8 cellular contexts compared by ENCODE assay signal in the genomic region with DNA sequence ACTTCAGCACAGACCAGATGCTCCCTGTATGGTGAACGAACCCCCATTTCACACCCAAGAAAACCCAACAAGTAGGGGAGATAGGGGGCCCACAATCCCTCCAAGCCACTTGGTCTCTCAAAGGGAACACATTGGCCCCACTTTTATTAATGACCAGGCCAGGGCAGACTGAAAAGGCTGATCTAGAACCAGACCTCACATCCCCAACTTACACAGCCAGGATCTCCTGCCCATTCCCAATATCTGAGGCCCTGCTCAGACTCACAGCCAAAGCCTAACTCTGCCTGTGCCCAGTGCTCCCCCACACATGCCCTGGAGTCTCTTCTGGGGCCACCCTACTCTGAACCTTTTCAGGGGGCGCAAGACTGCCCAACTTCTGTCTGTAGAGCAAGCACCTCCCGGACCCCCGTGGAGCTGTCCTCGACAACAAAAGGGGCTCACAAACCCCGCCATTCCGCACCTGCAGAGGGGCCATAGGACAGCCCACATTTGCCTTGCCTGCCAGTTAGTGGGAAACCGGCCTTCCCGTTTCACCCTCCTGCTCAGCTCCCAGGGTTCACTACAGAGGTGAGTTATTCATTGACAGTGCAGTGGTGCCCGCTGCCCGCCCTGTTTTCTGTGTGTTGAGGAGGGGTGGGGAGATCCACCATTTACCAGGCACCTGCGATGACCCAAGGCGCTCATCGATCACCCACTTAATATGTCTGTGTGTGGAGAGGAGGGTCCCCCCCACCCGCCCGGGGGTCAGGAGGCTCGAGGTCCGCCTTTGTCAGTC.
DNase-seq lines count a peak whose midpoint lies in the region; ATAC-seq and TF ChIP-seq lines count a peak whose summit lies in the region.

No MANE protein-coding gene starts in this region.

- no peaks in the 10 kb centered on the region for H3K79me2 ChIP-seq in OCI-LY1 (ENCODE audit: insufficient read depth, low read length)

- TF ChIP-seq CTCF in OCI-LY1 (IDR thresholded peaks at IDR 0.05; ENCODE audit: low read length): no peak

- H2AFZ ChIP-seq in OCI-LY1 (ENCODE audit: low read length) (no peak overlapping the region), neuron (ENCODE audit: low read depth, low read length) (no peak overlapping the region)

- DNase-seq in epithelial cell of prostate (ENCODE audit: low read depth, low spot score) (no peak), GOT3 (lab: John Stamatoyannopoulos, UW) (no peak), UCSD-AML1 (lab: John Stamatoyannopoulos, UW; ENCODE audit: unreplicated experiment) (no peak)
- DNase-seq in stimulated activated CD4-positive, alpha-beta T cell treated with anti-CD3 and anti-CD28 coated beads, Interleukin-4, amount 100 ng/mL, for 24 hours: no peak

- H3K27me3 ChIP-seq in OCI-LY1 (ENCODE audit: insufficient read depth, low read length) (no peaks in the 10 kb centered on the region), neuron (ENCODE audit: insufficient read depth, low read length) (no peaks in the 10 kb centered on the region)

- H3K4me1 ChIP-seq in ES-I3 (ENCODE audit: insufficient read depth, low read length) (peaks cover 27% of the 10 kb centered on the region), OCI-LY1 (ENCODE audit: insufficient read depth, low read length, severe bottlenecking) (peaks cover 11% of the 10 kb centered on the region), neuron (ENCODE audit: insufficient read depth, low read length) (peaks cover 39% of the 10 kb centered on the region)

- H3F3A ChIP-seq in OCI-LY1 (ENCODE audit: insufficient read depth, low read length): no peaks in the 10 kb centered on the region

- H3K9me3 ChIP-seq in ES-I3 (ENCODE audit: control insufficient read depth, insufficient read depth, low read length) (no peaks in the 10 kb centered on the region), OCI-LY1 (ENCODE audit: low read length) (no peaks in the 10 kb centered on the region), neuron (ENCODE audit: low read length) (no peaks in the 10 kb centered on the region)

- H3K9me2 ChIP-seq in OCI-LY1 (ENCODE audit: low read depth, low read length): no peaks in the 10 kb centered on the region

- H3K27ac ChIP-seq in OCI-LY1 (ENCODE audit: low read depth, low read length, poor library complexity, severe bottlenecking) (no peak overlapping the region), epithelial cell of prostate (peak overlapping the region; percentile 92)

- ATAC-seq in HG02840 (IDR thresholded peaks at IDR 0.05; ENCODE audit: low FRiP score, unreplicated experiment): no peak

- peaks cover 7% of the 10 kb centered on the region for H3K36me3 ChIP-seq in ES-I3 (ENCODE audit: insufficient read depth, low read length)
- H3K36me3 ChIP-seq in OCI-LY1 (ENCODE audit: insufficient read depth, low read length): peaks cover 28% of the 10 kb centered on the region
- H3K36me3 ChIP-seq in neuron (ENCODE audit: insufficient read depth, low read length): peaks cover 31% of the 10 kb centered on the region

- H3K4me2 ChIP-seq in OCI-LY1 (ENCODE audit: low read length): peak overlapping the region; percentile 75; the same call in 1 of the 2 replicates

- H3K9ac ChIP-seq in ES-I3 (ENCODE audit: low read depth, low read length) (peak overlapping the region; percentile 86), OCI-LY1 (ENCODE audit: low read length) (no peak overlapping the region)

- H4K20me1 ChIP-seq in OCI-LY1 (ENCODE audit: insufficient read depth, low read length): no peaks in the 10 kb centered on the region

- H3K4me3 ChIP-seq in OCI-LY1 (ENCODE audit: low read depth, low read length, poor library complexity, severe bottlenecking) (no peak overlapping the region), neuron (ENCODE audit: low read length) (peak overlapping the region; percentile 51)
